10 cellular contexts compared by ENCODE assay signal in genomic region chr10:102112210-102112817, GRCh38. TPM values are rescaled to one million over a fixed set of nuclear protein-coding genes. Genes with fewer than 3 reads are reported as not detected.
DNase-seq lines count a peak whose midpoint lies in the region; ATAC-seq and TF ChIP-seq lines count a peak whose summit lies in the region.
"Had no signal": no experiment of that assay in that cellular context is flagged by ENCODE, and none has a peak within 500 bp of the region (broad histone marks: within the 10 kb centered on the region; RNA-seq: fewer than 3 reads in every experiment).

No MANE protein-coding gene starts in this region.

- no peak for ATAC-seq in activated T-helper 17 cell treated with anti-CD3 and anti-CD28 coated beads, Interleukin-2, amount 50 U/mL, for 72 hours (replicated peaks)
- no peak for ATAC-seq in HG02884 (IDR thresholded peaks at IDR 0.05; ENCODE audit: unreplicated experiment)

- H3K27me3 Mint-ChIP-seq in activated T-helper 17 cell treated with anti-CD3 and anti-CD28 coated beads, Interleukin-2, amount 50 U/mL, for 72 hours, result no peaks in the 10 kb centered on the region

- CTCF ChIA-PET in BJ (lab: Yijun Ruan, JAX), result interaction anchor here (1.2 to 2.2 kb wide), 2 partner anchors 10 to 12 kb away, joined by 4 to 6 read pairs; no protein-coding TSS in a partner anchor

- H3K4me3 Mint-ChIP-seq in activated T-helper 17 cell treated with anti-CD3 and anti-CD28 coated beads, Interleukin-2, amount 50 U/mL, for 72 hours, result peak overlapping the region; percentile 93

- H3K27me3 ChIP-seq in BJ (ENCODE audit: control insufficient read depth, insufficient read depth, low read length), result no peaks in the 10 kb centered on the region

- H3K4me3 ChIP-seq in BJ (ENCODE audit: low read depth, low read length) (no peak overlapping the region), HFF-Myc (replicated peaks; ENCODE audit: low read depth, low read length) (peak overlapping the region; percentile 88)

- POLR2A ChIA-PET in BJ (lab: Charles Lee), result no interaction called here

- H3K27ac Mint-ChIP-seq in activated T-helper 17 cell treated with anti-CD3 and anti-CD28 coated beads, Interleukin-2, amount 50 U/mL, for 72 hours, result peak overlapping the region; percentile 90

- peaks cover 38% of the 10 kb centered on the region for H3K36me3 ChIP-seq in BJ (ENCODE audit: control insufficient read depth, insufficient read depth, low read length)

- peaks cover 20% of the 10 kb centered on the region for H3K4me1 Mint-ChIP-seq in activated T-helper 17 cell treated with anti-CD3 and anti-CD28 coated beads, Interleukin-2, amount 50 U/mL, for 72 hours

- TF ChIP-seq CTCF in BJ (IDR thresholded peaks at IDR 0.05; ENCODE audit: insufficient read depth, low read depth, low read length) (peak; percentile 23; the same call in 1 of the 2 replicates), HFF-Myc (IDR thresholded peaks at IDR 0.05; ENCODE audit: low read depth, low read length, missing control alignments) (peak; percentile 24)

- DNase-seq in BJ (ENCODE audit: low read depth), result no peak
- DNase-seq in HFF-Myc (ENCODE audit: extremely low read depth, low read depth), result no peak
- peak; percentile 60 for DNase-seq in iPS-NIHi7 (ENCODE audit: extremely low spot score)
- DNase-seq in cerebellar nuclear complex (lab: John Stamatoyannopoulos, UW), result no peak
- no peak for DNase-seq in occipital lobe (lab: John Stamatoyannopoulos, UW)
- DNase-seq in stimulated activated CD4-positive, alpha-beta T cell treated with anti-CD3 and anti-CD28 coated beads, Interleukin-15, amount 100 ng/mL, for 24 hours, result no peak
- DNase-seq: NCI-H526 treated with DMSO at 0.1 percent for 48 hours; stimulated activated CD4-positive, alpha-beta T cell treated with anti-CD3 and anti-CD28 coated beads, Interleukin-1b, Interleukin-23, amount 100 ng/mL, for 48 hours had no signal

- H3K9me3 Mint-ChIP-seq in activated T-helper 17 cell treated with anti-CD3 and anti-CD28 coated beads, Interleukin-2, amount 50 U/mL, for 72 hours, result no peaks in the 10 kb centered on the region

- peaks cover 60% of the 10 kb centered on the region for H3K36me3 Mint-ChIP-seq in activated T-helper 17 cell treated with anti-CD3 and anti-CD28 coated beads, Interleukin-2, amount 50 U/mL, for 72 hours (ENCODE audit: low read depth)

RNA-seq across cellular contexts. Expression of gene LDB1, which starts 7.9 kb away (rescaled TPM):
- 85.3 and 115 TPM in 2 replicates for polyA plus RNA-seq in BJ (2011; rRNA removed)
- polyA minus RNA-seq in BJ (2011; rRNA and poly(A)+ RNA removed), result 112 and 166 TPM in 2 replicates
- 10 to 100 TPM; 93.6 to 99.1 TPM for total RNA-seq in activated T-helper 17 cell treated with anti-CD3 and anti-CD28 coated beads, Interleukin-2, amount 50 U/mL, for 72 hours
- 70.8 TPM for total RNA-seq in occipital lobe

RNA-seq across cellular contexts. Expression of gene PPRC1, which starts 20.5 kb away (rescaled TPM):
- 11.0 and 17.3 TPM in 2 replicates for polyA plus RNA-seq in BJ (2011; rRNA removed)
- polyA minus RNA-seq in BJ (2011; rRNA and poly(A)+ RNA removed), result 25.6 and 28.5 TPM in 2 replicates
- 10 to 100 TPM; 34.5 to 71.3 TPM for total RNA-seq in activated T-helper 17 cell treated with anti-CD3 and anti-CD28 coated beads, Interleukin-2, amount 50 U/mL, for 72 hours
- 8.4 TPM for total RNA-seq in occipital lobe

RNA-seq across cellular contexts. Expression of gene NOLC1, which starts 39.9 kb away (rescaled TPM):
- 47.5 and 49.2 TPM in 2 replicates for polyA plus RNA-seq in BJ (2011; rRNA removed)
- 12.9 and 19.3 TPM in 2 replicates for polyA minus RNA-seq in BJ (2011; rRNA and poly(A)+ RNA removed)
- 100 to 1,000 TPM in 1 of 2 donors, 10 to 100 TPM in 1; 76.9 to 168 TPM for total RNA-seq in activated T-helper 17 cell treated with anti-CD3 and anti-CD28 coated beads, Interleukin-2, amount 50 U/mL, for 72 hours
- 32.4 TPM for total RNA-seq in occipital lobe

RNA-seq across cellular contexts. Expression of gene HPS6, which starts 47.2 kb away (rescaled TPM):
- 8.3 and 11.8 TPM in 2 replicates for polyA plus RNA-seq in BJ (2011; rRNA removed)
- 13.3 and 18.7 TPM in 2 replicates for polyA minus RNA-seq in BJ (2011; rRNA and poly(A)+ RNA removed)
- 10 to 100 TPM; 12.5 to 21.6 TPM for total RNA-seq in activated T-helper 17 cell treated with anti-CD3 and anti-CD28 coated beads, Interleukin-2, amount 50 U/mL, for 72 hours
- total RNA-seq in occipital lobe, result 17.5 TPM

RNA-seq across cellular contexts. Expression of gene ARMH3, which starts 56.3 kb away (rescaled TPM):
- 17.9 and 18.5 TPM in 2 replicates for polyA plus RNA-seq in BJ (2011; rRNA removed)
- polyA minus RNA-seq in BJ (2011; rRNA and poly(A)+ RNA removed), result 11.2 and 13.5 TPM in 2 replicates
- total RNA-seq in activated T-helper 17 cell treated with anti-CD3 and anti-CD28 coated beads, Interleukin-2, amount 50 U/mL, for 72 hours, result 10 to 100 TPM; 27.7 to 38.5 TPM
- 25.1 TPM for total RNA-seq in occipital lobe
